ENCODE assay signal across 1 cellular context in the genomic region with DNA sequence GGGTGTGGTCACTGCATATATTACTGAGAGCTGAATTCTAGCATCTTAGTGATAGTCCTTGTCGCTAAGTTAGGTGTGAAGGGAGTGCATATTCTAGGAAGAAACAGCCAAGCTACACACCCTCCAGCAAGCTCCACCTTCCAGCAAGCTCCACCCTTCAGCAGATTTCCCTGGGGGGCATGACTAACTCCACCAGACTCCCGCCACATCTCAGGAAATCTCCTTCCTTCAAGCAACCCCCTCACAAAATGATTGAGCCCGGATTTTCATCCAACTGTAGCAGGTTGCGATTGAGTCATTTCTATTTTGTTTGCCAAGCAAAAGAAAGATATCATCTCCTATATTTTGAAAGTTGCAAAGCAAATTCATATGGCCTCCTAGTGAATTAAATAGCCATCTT.
TF ChIP-seq lines count a peak whose summit lies in the region.

No MANE protein-coding gene starts in this region.

TF ChIP-seq in HepG2, 621 proteins besides CTCF, POLR2A, EP300 and RAD21 (continued from another document):
- TF ChIP-seq DPF2 (CRISPR knock-in tag; IDR thresholded peaks at IDR 0.05; ENCODE audit: borderline replicate concordance, low read depth) = no peak
- TF ChIP-seq ETV6 (CRISPR knock-in tag; conservative IDR thresholded peaks at IDR 0.05) = no peak
- TF ChIP-seq KLF6 (CRISPR knock-in tag; IDR thresholded peaks at IDR 0.05) = no peak
- TF ChIP-seq, protein P1, sequence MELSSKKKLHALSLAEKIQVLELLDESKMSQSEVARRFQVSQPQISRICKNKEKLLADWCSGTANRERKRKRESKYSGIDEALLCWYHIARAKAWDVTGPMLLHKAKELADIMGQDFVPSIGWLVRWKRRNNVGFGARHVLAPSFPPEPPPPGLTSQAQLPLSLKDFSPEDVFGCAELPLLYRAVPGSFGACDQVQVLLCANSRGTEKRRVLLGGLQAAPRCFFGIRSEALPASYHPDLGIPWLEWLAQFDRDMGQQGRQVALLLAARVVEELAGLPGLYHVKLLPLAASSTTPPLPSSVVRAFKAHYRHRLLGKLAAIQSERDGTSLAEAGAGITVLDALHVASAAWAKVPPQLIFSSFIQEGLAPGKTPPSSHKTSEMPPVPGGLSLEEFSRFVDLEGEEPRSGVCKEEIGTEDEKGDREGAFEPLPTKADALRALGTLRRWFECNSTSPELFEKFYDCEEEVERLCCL (CRISPR knock-in tag; IDR thresholded peaks at IDR 0.05; ENCODE audit: borderline replicate concordance) = no peak
- no peak for TF ChIP-seq ZNF629 (CRISPR knock-in tag; conservative IDR thresholded peaks at IDR 0.05)
- no peak for TF ChIP-seq THAP11 (CRISPR knock-in tag; IDR thresholded peaks at IDR 0.05)
- no peak for TF ChIP-seq ZNF891 (CRISPR knock-in tag; IDR thresholded peaks at IDR 0.05)
